ENCODE assay signal across 13 cellular contexts in genomic region chr6:125989631-125990030, GRCh38. TPM values are rescaled to one million over a fixed set of nuclear protein-coding genes. Genes with fewer than 3 reads are reported as not detected.
A peak's percentile ranks its signal among the peaks of the same experiment; 100 is the strongest.
DNase-seq lines count a peak whose midpoint lies in the region; ATAC-seq and TF ChIP-seq lines count a peak whose summit lies in the region.
"Had no signal": no experiment of that assay in that cellular context is flagged by ENCODE, and none has a peak within 500 bp of the region (broad histone marks: within the 10 kb centered on the region; RNA-seq: fewer than 3 reads in every experiment).

No MANE protein-coding gene starts in this region.

- ATAC-seq in CD4-positive, CD25-positive, alpha-beta regulatory T cell (ENCODE audit: low read depth in 2 of 2) = no peak
- peak; percentile 62 for ATAC-seq in left lobe of liver
- ATAC-seq: SK-N-SH treated with all-trans-retinoic acid at 6 μM for 48 hours had no signal

- peaks cover 21% of the 10 kb centered on the region for H3K4me1 ChIP-seq in CD4-positive, CD25-positive, alpha-beta regulatory T cell (ENCODE audit: control insufficient read depth, insufficient read depth, low read length, poor library complexity, severe bottlenecking)
- peaks cover 18% of the 10 kb centered on the region for H3K4me1 ChIP-seq in HEK293 (ENCODE audit: control insufficient read depth, insufficient read depth, low read length)
- H3K4me1 ChIP-seq in testis = peaks cover 12% of the 10 kb centered on the region
- H3K4me1 ChIP-seq: prostate gland had no signal

- H3K27me3 ChIP-seq in CD4-positive, CD25-positive, alpha-beta regulatory T cell (ENCODE audit: control insufficient read depth, insufficient read depth, low read length) = no peaks in the 10 kb centered on the region
- H3K27me3 ChIP-seq in testis = no peaks in the 10 kb centered on the region

- no peak for TF ChIP-seq POLR2A in erythroblast (IDR thresholded peaks at IDR 0.05; ENCODE audit: low read length)
- TF ChIP-seq POLR2A in testis (IDR thresholded peaks at IDR 0.05) = no peak

- no peaks in the 10 kb centered on the region for H3K36me3 Mint-ChIP-seq in CD4-positive, CD25-positive, alpha-beta regulatory T cell

- POLR2A ChIA-PET in HEK293 (lab: Yijun Ruan, JAX) = no interaction called here

- peak overlapping the region in 2 of 4 donors; percentile 60 to 63 for H3K4me3 Mint-ChIP-seq in CD4-positive, CD25-positive, alpha-beta regulatory T cell

- intact Hi-C loops in testis (cut with DNase I; ENCODE audit: low total_unique reads) = no loop called here

- H3K4me3 ChIP-seq in CD4-positive, CD25-positive, alpha-beta regulatory T cell (ENCODE audit: low read depth, low read length) = no peak overlapping the region
- H3K4me3 ChIP-seq in HEK293 (ENCODE audit: low read depth, low read length) = no peak overlapping the region
- no peak overlapping the region for H3K4me3 ChIP-seq in astrocyte of the spinal cord (ENCODE audit: low read depth, low read length)
- H3K4me3 ChIP-seq in testis = no peak overlapping the region
- H3K4me3 ChIP-seq: prostate gland had no signal

- DNase-seq in CD4-positive, CD25-positive, alpha-beta regulatory T cell = no peak
- peak; percentile 9 for DNase-seq in astrocyte of the spinal cord (ENCODE audit: low read depth, low spot score)
- DNase-seq in left lobe of liver (ENCODE audit: low spot score) = no peak
- DNase-seq in GM19240 (ENCODE audit: insufficient read length, low spot score) = no peak
- no peak for DNase-seq in erythroblast (lab: John Stamatoyannopoulos, UW)
- no peak for DNase-seq in testis
- no peak for DNase-seq in globus pallidus (ENCODE audit: low spot score)
- DNase-seq: DMS79, NCI-H1436 treated with DMSO at 0.1 percent for 48 hours, NCI-H510A had no signal

- no peaks in the 10 kb centered on the region for H3K36me3 ChIP-seq in CD4-positive, CD25-positive, alpha-beta regulatory T cell (ENCODE audit: control insufficient read depth, insufficient read depth, low read length)
- H3K36me3 ChIP-seq in HEK293 (ENCODE audit: control insufficient read depth in 2 of 2, insufficient read depth in 1 of 2, low read length in 2 of 2) = no peaks in the 10 kb centered on the region; a peak in 1 of 3 replicates
- H3K36me3 ChIP-seq in testis (ENCODE audit: low read depth, missing control alignments) = no peaks in the 10 kb centered on the region
- H3K36me3 ChIP-seq: prostate gland had no signal

- in situ Hi-C loops in astrocyte of the spinal cord (cut with HindIII; ENCODE audit: low sequenced_read_pairs) = no loop called here

- peak overlapping the region in 2 of 3 donors; percentile 1 to 72 for H3K27ac Mint-ChIP-seq in CD4-positive, CD25-positive, alpha-beta regulatory T cell

- no peak overlapping the region for H3K27ac ChIP-seq in CD4-positive, CD25-positive, alpha-beta regulatory T cell (ENCODE audit: insufficient read depth, low read length, poor library complexity, severe bottlenecking)
- H3K27ac ChIP-seq in HEK293 (ENCODE audit: extremely low read depth, low read depth, low read length) (no peak overlapping the region), testis (no peak overlapping the region)

- H3K9me3 Mint-ChIP-seq in CD4-positive, CD25-positive, alpha-beta regulatory T cell = no peaks in the 10 kb centered on the region

- peaks cover 26 to 36% (median 30%) of the 10 kb centered on the region in 4 donors for H3K4me1 Mint-ChIP-seq in CD4-positive, CD25-positive, alpha-beta regulatory T cell

- no peaks in the 10 kb centered on the region for H3K27me3 Mint-ChIP-seq in CD4-positive, CD25-positive, alpha-beta regulatory T cell

- CTCF ChIA-PET in HEK293 (lab: Yijun Ruan, JAX) = interaction anchor here (0.6 to 0.7 kb wide), 3 partner anchors 33 to 200 kb away, joined by 3 read pairs; partner anchors contain the start of gene HINT3

- 52 to 62% methylated on average over 3 of the region's 3 CpGs for WGBS in testis, 2 donors

- TF ChIP-seq CTCF in HEK293 (tag by site-specific recombination; IDR thresholded peaks at IDR 0.05) (no peak), astrocyte of the spinal cord (IDR thresholded peaks at IDR 0.05; ENCODE audit: low read depth, low read length) (no peak), testis (IDR thresholded peaks at IDR 0.05) (no peak)

- no peaks in the 10 kb centered on the region for H3K9me3 ChIP-seq in CD4-positive, CD25-positive, alpha-beta regulatory T cell (ENCODE audit: control insufficient read depth in 2 of 2, low read length in 2 of 2)
- no peaks in the 10 kb centered on the region for H3K9me3 ChIP-seq in HEK293 (ENCODE audit: control insufficient read depth, insufficient read depth, low read depth, low read length)
- H3K9me3 ChIP-seq in testis = no peaks in the 10 kb centered on the region
- H3K9me3 ChIP-seq: prostate gland had no signal

TF ChIP-seq in HEK293, 187 proteins besides CTCF, POLR2A, EP300 and RAD21:
- TF ChIP-seq BCL11B (tag by site-specific recombination; IDR thresholded peaks at IDR 0.05; ENCODE audit: low read depth) (no peak), PRDM6 (tag by site-specific recombination; IDR thresholded peaks at IDR 0.05) (peak; percentile 72), PRDM1 (tag by site-specific recombination; IDR thresholded peaks at IDR 0.05) (peak; percentile 46; the same call in 1 of the 2 replicates), HOXC10 (CRISPR knock-in tag; IDR thresholded peaks at IDR 0.05) (no peak), ZNF600 (tag by site-specific recombination; IDR thresholded peaks at IDR 0.05) (peak; percentile 17; the same call in 1 of the 2 replicates), ZBTB17 (tag by site-specific recombination; IDR thresholded peaks at IDR 0.05) (0 out of 2 replicates have a peak, but pooled peaks have one; percentile 12)
- TF ChIP-seq, protein P1, sequence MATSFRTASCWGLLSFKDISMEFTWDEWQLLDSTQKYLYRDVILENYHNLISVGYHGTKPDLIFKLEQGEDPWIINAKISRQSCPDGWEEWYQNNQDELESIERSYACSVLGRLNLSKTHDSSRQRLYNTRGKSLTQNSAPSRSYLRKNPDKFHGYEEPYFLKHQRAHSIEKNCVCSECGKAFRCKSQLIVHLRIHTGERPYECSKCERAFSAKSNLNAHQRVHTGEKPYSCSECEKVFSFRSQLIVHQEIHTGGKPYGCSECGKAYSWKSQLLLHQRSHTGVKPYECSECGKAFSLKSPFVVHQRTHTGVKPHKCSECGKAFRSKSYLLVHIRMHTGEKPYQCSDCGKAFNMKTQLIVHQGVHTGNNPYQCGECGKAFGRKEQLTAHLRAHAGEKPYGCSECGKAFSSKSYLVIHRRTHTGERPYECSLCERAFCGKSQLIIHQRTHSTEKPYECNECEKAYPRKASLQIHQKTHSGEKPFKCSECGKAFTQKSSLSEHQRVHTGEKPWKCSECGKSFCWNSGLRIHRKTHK (tag by site-specific recombination; IDR thresholded peaks at IDR 0.05) = no peak

RNA-seq across cellular contexts. Expression of gene TRMT11, which starts 3.3 kb away (rescaled TPM):
- total RNA-seq in CD4-positive, CD25-positive, alpha-beta regulatory T cell = 16.9 TPM
- polyA plus RNA-seq in CD4-positive, CD25-positive, alpha-beta regulatory T cell = 10 to 100 TPM in 1 of 4 donors, 1 to 10 TPM in 3; 5.7 to 12.0 (median 9.7) TPM
- total RNA-seq in left lobe of liver (11.6 TPM), testis (10 to 100 TPM; 32.2 to 51.2 TPM)
- 16.1 TPM for polyA plus RNA-seq in testis (ENCODE audit: insufficient read depth, low read depth, low replicate concordance)

RNA-seq across cellular contexts. Expression of gene HINT3, which starts 33.1 kb away (rescaled TPM):
- total RNA-seq in CD4-positive, CD25-positive, alpha-beta regulatory T cell = 11.6 TPM
- polyA plus RNA-seq in CD4-positive, CD25-positive, alpha-beta regulatory T cell = 10 to 100 TPM in 2 of 4 donors, 1 to 10 TPM in 2; 8.3 to 13.9 (median 9.8) TPM
- total RNA-seq in left lobe of liver (9.1 TPM), testis (10 to 100 TPM; 19.0 to 22.5 TPM)
- 24.8 TPM for polyA plus RNA-seq in testis (ENCODE audit: insufficient read depth, low read depth, low replicate concordance)
